Comparison of ENCODE assay signal across 1 cellular context in genomic region chr22:50445880-50446707, GRCh38.
TF ChIP-seq lines count a peak whose summit lies in the region.

No MANE protein-coding gene starts in this region.

TF ChIP-seq in HepG2, 621 proteins besides CTCF, POLR2A, EP300 and RAD21:
- TF ChIP-seq POLR2AphosphoS5 (IDR thresholded peaks at IDR 0.05; ENCODE audit: low read depth, low read length) (peak; percentile 51; the same call in 1 of the 2 replicates), AGO2 (optimal IDR thresholded peaks at IDR 0.05; ENCODE audit: low read depth, low read length) (peak; percentile 75), ATF2 (CRISPR knock-in tag; IDR thresholded peaks at IDR 0.05) (no peak), MXD4 (CRISPR knock-in tag; IDR thresholded peaks at IDR 0.05) (no peak), POLR2G (IDR thresholded peaks at IDR 0.05; ENCODE audit: low read depth, low read length) (peak; percentile 67; the same call in 1 of the 2 replicates), MXD1 (CRISPR knock-in tag; IDR thresholded peaks at IDR 0.05) (0 out of 2 replicates have a peak, but pooled peaks have one; percentile 29), RBM22 (optimal IDR thresholded peaks at IDR 0.05; ENCODE audit: low read length) (peak; percentile 91), ZNF160 (CRISPR knock-in tag; IDR thresholded peaks at IDR 0.05) (0 out of 2 replicates have a peak, but pooled peaks have one; percentile 4), THYN1 (CRISPR knock-in tag; IDR thresholded peaks at IDR 0.05; ENCODE audit: borderline replicate concordance, low read depth) (no peak)
- TF ChIP-seq, protein P1, sequence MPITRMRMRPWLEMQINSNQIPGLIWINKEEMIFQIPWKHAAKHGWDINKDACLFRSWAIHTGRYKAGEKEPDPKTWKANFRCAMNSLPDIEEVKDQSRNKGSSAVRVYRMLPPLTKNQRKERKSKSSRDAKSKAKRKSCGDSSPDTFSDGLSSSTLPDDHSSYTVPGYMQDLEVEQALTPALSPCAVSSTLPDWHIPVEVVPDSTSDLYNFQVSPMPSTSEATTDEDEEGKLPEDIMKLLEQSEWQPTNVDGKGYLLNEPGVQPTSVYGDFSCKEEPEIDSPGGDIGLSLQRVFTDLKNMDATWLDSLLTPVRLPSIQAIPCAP (CRISPR knock-in tag; IDR thresholded peaks at IDR 0.05; ENCODE audit: low read depth), result 0 out of 2 replicates have a peak, but pooled peaks have one; percentile 30
